11 cellular contexts compared by ENCODE assay signal in genomic region chr1:201466492-201466891, GRCh38. TPM values are rescaled to one million over a fixed set of nuclear protein-coding genes. Genes with fewer than 3 reads are reported as not detected.
A peak's percentile ranks its signal among the peaks of the same experiment; 100 is the strongest.
DNase-seq lines count a peak whose midpoint lies in the region; ATAC-seq, FAIRE-seq and TF ChIP-seq lines count a peak whose summit lies in the region.
"Had no signal": no experiment of that assay in that cellular context is flagged by ENCODE, and none has a peak within 500 bp of the region (broad histone marks: within the 10 kb centered on the region; RNA-seq: fewer than 3 reads in every experiment).

No MANE protein-coding gene starts in this region.

- H3K4me2 ChIP-seq in GM12878 (ENCODE audit: control insufficient read depth, insufficient read depth), result peak overlapping the region; percentile 50
- no peak overlapping the region for H3K4me2 ChIP-seq in neural progenitor cell

- no peak for ATAC-seq in GM12878
- ATAC-seq: stimulated activated memory B cell treated with anti-CD40 and anti-IgM and Interleukin-4, amounts not matched to agents 10 μg/mL and 1 μg/mL and 100 μg/mL, for 72 hours had no signal

- no peaks in the 10 kb centered on the region for H3K36me3 Mint-ChIP-seq in neural progenitor cell
- H3K36me3 Mint-ChIP-seq: stimulated activated memory B cell treated with anti-CD40 and anti-IgM and Interleukin-4, amounts not matched to agents 10 μg/mL and 1 μg/mL and 100 μg/mL, for 72 hours had no signal

- H3K4me3 ChIP-seq in HEK293 (ENCODE audit: low read depth, low read length) (peak overlapping the region; percentile 71), GM12878 (peak overlapping the region; percentile 96), kidney epithelial cell (ENCODE audit: low read depth, low read length) (peak overlapping the region; percentile 78), subcutaneous abdominal adipose tissue (ENCODE audit: low read depth in 1 of 5, low read length in 5 of 5) (peak overlapping the region; percentile 88 to 93 (median 91)), neural progenitor cell (no peak overlapping the region)

- SMC1A ChIA-PET in GM12878 (lab: Charles Lee; ENCODE audit: uncharacterized antibody, unreplicated experiment), result interaction anchor here (0.7 to 3.4 kb wide), 4 partner anchors 10 to 46 kb away, joined by 3 to 15 read pairs (median 4); no protein-coding TSS in a partner anchor

- no peaks in the 10 kb centered on the region for H3K9me3 Mint-ChIP-seq in neural progenitor cell
- H3K9me3 Mint-ChIP-seq: stimulated activated memory B cell treated with anti-CD40 and anti-IgM and Interleukin-4, amounts not matched to agents 10 μg/mL and 1 μg/mL and 100 μg/mL, for 72 hours had no signal

- no peak for TF ChIP-seq POLR2A in GM12878 (IDR thresholded peaks at IDR 0.05; ENCODE audit: low read depth, low read length)
- TF ChIP-seq POLR2A in GM12892 (IDR thresholded peaks at IDR 0.05; ENCODE audit: low read depth, low read length), result no peak

- no peak overlapping the region for H3K27ac Mint-ChIP-seq in neural progenitor cell
- H3K27ac Mint-ChIP-seq: stimulated activated memory B cell treated with anti-CD40 and anti-IgM and Interleukin-4, amounts not matched to agents 10 μg/mL and 1 μg/mL and 100 μg/mL, for 72 hours had no signal

- intact Hi-C loops in GM12878 (cut with micrococcal nuclease; ENCODE audit: unreplicated experiment), result no loop called here

- H3F3A ChIP-seq in neural progenitor cell (ENCODE audit: low read depth), result no peaks in the 10 kb centered on the region

- no peak for TF ChIP-seq CTCF in HEK293 (tag by site-specific recombination; IDR thresholded peaks at IDR 0.05)
- no peak for TF ChIP-seq CTCF in GM12878 (IDR thresholded peaks at IDR 0.05 in 2 of 3, conservative IDR thresholded peaks at IDR 0.05 in 1 of 3; ENCODE audit: control insufficient read depth in 2 of 3, extremely low read depth in 1 of 3, insufficient read depth in 1 of 3, low read depth in 3 of 3, low read length in 3 of 3)
- no peak for TF ChIP-seq CTCF in kidney epithelial cell (IDR thresholded peaks at IDR 0.05; ENCODE audit: insufficient read depth, low read length, poor library complexity, severe bottlenecking)
- no peak for TF ChIP-seq CTCF in neural progenitor cell (IDR thresholded peaks at IDR 0.05)

- H3K4me1 ChIP-seq in HEK293 (ENCODE audit: control insufficient read depth, insufficient read depth, low read length) (peaks cover 6% of the 10 kb centered on the region; the same call in 1 of the 2 replicates), GM12878 (ENCODE audit: control insufficient read depth, insufficient read depth, low read length) (peaks cover 11% of the 10 kb centered on the region), subcutaneous abdominal adipose tissue (ENCODE audit: control insufficient read depth in 5 of 5, insufficient read depth in 5 of 5, low read length in 5 of 5) (peaks cover 5 to 86% (median 65%) of the 10 kb centered on the region in 5 donors), neural progenitor cell (peaks cover 14% of the 10 kb centered on the region)

- CTCF ChIA-PET in HEK293 (lab: Yijun Ruan, JAX), result interaction anchor here (0.7 to 6.3 kb wide), 7 partner anchors 10 to 46 kb away, joined by 3 to 44 read pairs (median 6); no protein-coding TSS in a partner anchor
- CTCF ChIA-PET in GM12878 (lab: Yijun Ruan, JAX), result interaction anchor here (0.9 to 14.7 kb wide), 7 partner anchors 10 to 95 kb away, joined by 3 to 149 read pairs (median 5); no protein-coding TSS in a partner anchor

- H3K36me3 ChIP-seq in HEK293 (ENCODE audit: control insufficient read depth in 2 of 2, insufficient read depth in 1 of 2, low read length in 2 of 2) (peaks cover 3 to 40% of the 10 kb centered on the region in 2 experiments; a peak in 2 of 3 replicates), GM12878 (ENCODE audit: control insufficient read depth in 2 of 2, insufficient read depth in 2 of 2, low read length in 1 of 2) (peaks cover 4 to 6% of the 10 kb centered on the region in 2 experiments; a peak in 3 of 4 replicates), kidney epithelial cell (ENCODE audit: control insufficient read depth, insufficient read depth, low read length) (peaks cover 1% of the 10 kb centered on the region), subcutaneous abdominal adipose tissue (ENCODE audit: control insufficient read depth in 5 of 5, insufficient read depth in 5 of 5, low read length in 5 of 5) (peaks cover 0 to 22% (median 19%) of the 10 kb centered on the region in 5 donors), neural progenitor cell (no peaks in the 10 kb centered on the region)
- H3K36me3 ChIP-seq: neutrophil had no signal

- BruUV-seq in GM12878 (replicated peaks; lab: Mats Ljungman, UMichigan), result no TSS peak

- H3K9me3 ChIP-seq in HEK293 (ENCODE audit: control insufficient read depth, insufficient read depth, low read depth, low read length) (no peaks in the 10 kb centered on the region), GM12878 (replicated peaks; ENCODE audit: control insufficient read depth, insufficient read depth, low read length) (no peaks in the 10 kb centered on the region), subcutaneous abdominal adipose tissue (ENCODE audit: control insufficient read depth in 5 of 5, low read length in 5 of 5) (no peaks in the 10 kb centered on the region), neural progenitor cell (ENCODE audit: low read depth) (no peaks in the 10 kb centered on the region)
- H3K9me3 ChIP-seq: neutrophil had no signal

- RAD21 ChIA-PET in GM12878 (lab: Charles Lee; ENCODE audit: unreplicated experiment), result interaction anchor here (0.5 to 5.7 kb wide), 7 partner anchors 10 to 46 kb away, joined by 3 to 45 read pairs (median 3); no protein-coding TSS in a partner anchor

- peaks cover 44% of the 10 kb centered on the region for H3K27me3 Mint-ChIP-seq in neural progenitor cell (ENCODE audit: insufficient read depth, low read depth)

- H3K79me2 ChIP-seq in GM12878 (ENCODE audit: control insufficient read depth, insufficient read depth, low read length), result peaks cover 34% of the 10 kb centered on the region
- peaks cover 21% of the 10 kb centered on the region for H3K79me2 ChIP-seq in neural progenitor cell (ENCODE audit: low read depth)

- H4K20me1 ChIP-seq in GM12878 (ENCODE audit: control insufficient read depth, insufficient read depth), result no peaks in the 10 kb centered on the region
- peaks cover 17% of the 10 kb centered on the region for H4K20me1 ChIP-seq in neural progenitor cell (ENCODE audit: low read depth)

- no peak for TF ChIP-seq EP300 in GM12878 (IDR thresholded peaks at IDR 0.05; ENCODE audit: borderline replicate concordance in 1 of 2, control insufficient read depth in 1 of 2, low read depth in 2 of 2, low read length in 2 of 2)

- peak overlapping the region; percentile 20; the same call in 1 of the 2 replicates for H3K9ac ChIP-seq in GM12878 (ENCODE audit: control insufficient read depth, insufficient read depth, low read length)
- peak overlapping the region; percentile 79 to 96 (median 85) for H3K9ac ChIP-seq in subcutaneous abdominal adipose tissue (ENCODE audit: low read length in 5 of 5)
- no peak overlapping the region for H3K9ac ChIP-seq in neural progenitor cell

- no peak for TF ChIP-seq RAD21 in GM12878 (IDR thresholded peaks at IDR 0.05; ENCODE audit: insufficient read depth, low read depth, low read length)

- DNase-seq in GM12878 (ENCODE audit: low read depth, low spot score) (no peak), kidney epithelial cell (ENCODE audit: low read depth) (no peak), amygdala (lab: John Stamatoyannopoulos, UW) (no peak), GM12892 (ENCODE audit: insufficient read length) (no peak), NCI-H748 treated with DMSO at 0.1 percent for 48 hours (lab: John Stamatoyannopoulos, UW) (no peak), neural progenitor cell (ENCODE audit: low spot score) (no peak)
- DNase-seq: activated CD8-positive, alpha-beta memory T cell treated with anti-CD3 and anti-CD28 coated beads for 24 hours had no signal

- H3K4me3 Mint-ChIP-seq in neural progenitor cell, result no peak overlapping the region
- H3K4me3 Mint-ChIP-seq: stimulated activated memory B cell treated with anti-CD40 and anti-IgM and Interleukin-4, amounts not matched to agents 10 μg/mL and 1 μg/mL and 100 μg/mL, for 72 hours had no signal

- H3K27ac ChIP-seq in HEK293 (ENCODE audit: extremely low read depth, low read depth, low read length), result no peak overlapping the region
- no peak overlapping the region for H3K27ac ChIP-seq in GM12878 (ENCODE audit: control insufficient read depth, insufficient read depth)
- peak overlapping the region; percentile 96 for H3K27ac ChIP-seq in subcutaneous abdominal adipose tissue (ENCODE audit: low read depth, low read length)
- no peak overlapping the region for H3K27ac ChIP-seq in neural progenitor cell
- H3K27ac ChIP-seq: neutrophil had no signal

- no peaks in the 10 kb centered on the region for H3K27me3 ChIP-seq in GM12878 (replicated peaks in 1 of 2; ENCODE audit: control insufficient read depth in 2 of 2, insufficient read depth in 2 of 2, low read length in 1 of 2)
- H3K27me3 ChIP-seq in kidney epithelial cell (ENCODE audit: control insufficient read depth, insufficient read depth, low read length), result no peaks in the 10 kb centered on the region
- no peaks in the 10 kb centered on the region for H3K27me3 ChIP-seq in subcutaneous abdominal adipose tissue (ENCODE audit: control insufficient read depth in 5 of 5, insufficient read depth in 4 of 5, low read length in 5 of 5)
- H3K27me3 ChIP-seq in neural progenitor cell, result peaks cover 39% of the 10 kb centered on the region

- POLR2A ChIA-PET in HEK293 (lab: Yijun Ruan, JAX) (interaction anchor here (3.8 kb wide), 1 partner anchor 11 kb away, joined by 17 read pairs; no protein-coding TSS in a partner anchor), GM12878 (lab: Charles Lee) (interaction anchor here (0.5 to 4.5 kb wide), 4 partner anchors 9 to 23 kb away, joined by 3 to 33 read pairs (median 12); no protein-coding TSS in a partner anchor)

- WGBS in GM12878 (ENCODE audit: insufficient coverage, insufficient replicate concordance, low lambda C conversion rate, missing lambda C conversion rate), result 0% methylated on average over 3 of the region's 3 CpGs

- FAIRE-seq in GM12878 (lab: Jason Lieb, UNC) (no peak), GM12892 (lab: Jason Lieb, UNC) (no peak)

- in situ Hi-C loops in GM12878 (cut with MboI), result no loop called here

- peaks cover 18% of the 10 kb centered on the region for H3K4me1 Mint-ChIP-seq in neural progenitor cell
- H3K4me1 Mint-ChIP-seq: stimulated activated memory B cell treated with anti-CD40 and anti-IgM and Interleukin-4, amounts not matched to agents 10 μg/mL and 1 μg/mL and 100 μg/mL, for 72 hours had no signal

- H2AFZ ChIP-seq in GM12878 (ENCODE audit: control insufficient read depth, low read depth, low read length) (no peak overlapping the region), neural progenitor cell (replicated peaks) (no peak overlapping the region)

RNA-seq across cellular contexts. Expression of gene PHLDA3, which starts 2.5 kb away (rescaled TPM):
- 11.9 and 17.4 TPM in 2 replicates for total RNA-seq in GM12878 (2013; cell fraction: nucleolus; rRNA removed)
- total RNA-seq in GM12878 (2014; rRNA removed) (22.4 and 26.0 TPM in 2 replicates), GM12878 (2014; rRNA removed; fragmentation: Illumina TruSeq; extraction: Trizol) (6.4 and 7.7 TPM in 2 replicates), GM12878 (2021) (33.7 and 35.5 TPM in 2 replicates), kidney epithelial cell (130 and 132 TPM in 2 replicates), neural progenitor cell (ENCODE audit: low replicate concordance) (1.9 and 11.8 TPM in 2 replicates)
- polyA plus RNA-seq in GM12878 (2011; ENCODE audit: low read depth), result 4.3 TPM
- polyA plus RNA-seq in GM12878 (2011; rRNA removed) (8.9 and 17.5 TPM in 2 replicates), GM12878 (2014; fragmentation: Illumina TruSeq; extraction: Trizol) (2.5 and 5.5 TPM in 2 replicates), GM12878 (2014; fragmentation: Nextera tagmentation; extraction: Ambion mirVana) (1 to 10 TPM in 1 of 2 experiments, under 1 TPM in 1; 0.60 to 2.0 TPM), GM12878 (2014; rRNA removed) (27.9 and 38.4 TPM in 2 replicates), GM12878 (2016; fragmentation: Nextera tagmentation; extraction: Ambion mirVana) (10 to 100 TPM; 47.5 to 57.4 TPM)
- 17.5 and 43.7 TPM in 2 replicates for polyA plus RNA-seq in GM12878 (2011; cell fraction: cytosol; rRNA removed)
- 23.0 and 26.3 TPM in 2 replicates for polyA plus RNA-seq in GM12878 (2011; cell fraction: nucleus; rRNA removed)
- polyA plus RNA-seq in GM12878 (2012), result 12.6 and 18.7 TPM in 2 replicates
- 7.2 and 17.9 TPM in 2 replicates for polyA minus RNA-seq in GM12878 (2011; rRNA and poly(A)+ RNA removed)
- 10.9 and 11.1 TPM in 2 replicates for polyA minus RNA-seq in GM12878 (2011; cell fraction: cytosol; rRNA and poly(A)+ RNA removed)
- 10.3 and 19.7 TPM in 2 replicates for polyA minus RNA-seq in GM12878 (2011; cell fraction: nucleus; rRNA and poly(A)+ RNA removed)
- 5.7 TPM for polyA plus RNA-seq in GM12892 (2012; ENCODE audit: missing spikeins)

RNA-seq across cellular contexts. Expression of gene CSRP1, which starts 40.4 kb away (rescaled TPM):
- total RNA-seq in GM12878 (2013; cell fraction: nucleolus; rRNA removed), result 25.4 and 32.7 TPM in 2 replicates
- total RNA-seq in GM12878 (2014; rRNA removed), result 80.1 and 80.4 TPM in 2 replicates
- 61.2 and 63.3 TPM in 2 replicates for total RNA-seq in GM12878 (2014; rRNA removed; fragmentation: Illumina TruSeq; extraction: Trizol)
- 67.9 and 79.8 TPM in 2 replicates for total RNA-seq in GM12878 (2021)
- polyA plus RNA-seq in GM12878 (2011; ENCODE audit: low read depth), result 25.1 TPM
- polyA plus RNA-seq in GM12878 (2011; rRNA removed), result 50.2 and 81.0 TPM in 2 replicates
- polyA plus RNA-seq in GM12878 (2011; cell fraction: cytosol; rRNA removed), result 102 and 110 TPM in 2 replicates
- polyA plus RNA-seq in GM12878 (2011; cell fraction: nucleus; rRNA removed), result 68.4 and 89.9 TPM in 2 replicates
- polyA plus RNA-seq in GM12878 (2012), result 32.9 and 33.6 TPM in 2 replicates
- polyA plus RNA-seq in GM12878 (2014; fragmentation: Illumina TruSeq; extraction: Trizol), result 59.5 and 88.3 TPM in 2 replicates
- 10 to 100 TPM; 23.4 to 24.3 TPM for polyA plus RNA-seq in GM12878 (2014; fragmentation: Nextera tagmentation; extraction: Ambion mirVana)
- 80.8 and 93.4 TPM in 2 replicates for polyA plus RNA-seq in GM12878 (2014; rRNA removed)
- polyA plus RNA-seq in GM12878 (2016; fragmentation: Nextera tagmentation; extraction: Ambion mirVana), result 10 to 100 TPM; 94.4 to 99.2 TPM
- 56.0 and 75.4 TPM in 2 replicates for polyA minus RNA-seq in GM12878 (2011; rRNA and poly(A)+ RNA removed)
- 21.2 and 22.8 TPM in 2 replicates for polyA minus RNA-seq in GM12878 (2011; cell fraction: cytosol; rRNA and poly(A)+ RNA removed)
- 14.0 and 23.8 TPM in 2 replicates for polyA minus RNA-seq in GM12878 (2011; cell fraction: nucleus; rRNA and poly(A)+ RNA removed)
- 784 and 823 TPM in 2 replicates for total RNA-seq in kidney epithelial cell
- 35.2 TPM for polyA plus RNA-seq in GM12892 (2012; ENCODE audit: missing spikeins)
- total RNA-seq in neural progenitor cell (ENCODE audit: low replicate concordance), result 2.5 and 4.1 TPM in 2 replicates

RNA-seq across cellular contexts. Expression of gene TNNI1, which starts 45.0 kb away (rescaled TPM):
- 0.94 and 0.98 TPM in 2 replicates for total RNA-seq in GM12878 (2013; cell fraction: nucleolus; rRNA removed)
- under 0.01 TPM in 1 of 2 replicates, not detected in the other for total RNA-seq in GM12878 (2014; rRNA removed)
- total RNA-seq in GM12878 (2014; rRNA removed; fragmentation: Illumina TruSeq; extraction: Trizol), result 0.14 TPM in 1 of 2 replicates, not detected in the other
- total RNA-seq in GM12878 (2021), result not detected in 2 replicates
- not detected for polyA plus RNA-seq in GM12878 (2011; ENCODE audit: low read depth)
- polyA plus RNA-seq in GM12878 (2011; rRNA removed), result 0.41 and 0.50 TPM in 2 replicates
- 0.60 and 0.87 TPM in 2 replicates for polyA plus RNA-seq in GM12878 (2011; cell fraction: cytosol; rRNA removed)
- polyA plus RNA-seq in GM12878 (2011; cell fraction: nucleus; rRNA removed), result 0.48 and 1.0 TPM in 2 replicates
- 0.45 TPM in 1 of 2 replicates, not detected in the other for polyA plus RNA-seq in GM12878 (2012)
- polyA plus RNA-seq in GM12878 (2014; fragmentation: Illumina TruSeq; extraction: Trizol), result not detected in 2 replicates
- polyA plus RNA-seq in GM12878 (2014; fragmentation: Nextera tagmentation; extraction: Ambion mirVana), result under 1 TPM in 1 of 2 experiments, not detected in 1; 0.04 TPM
- polyA plus RNA-seq in GM12878 (2014; rRNA removed), result 0.39 TPM in 1 of 2 replicates, not detected in the other
- 1 to 10 TPM in 1 of 2 experiments, under 1 TPM in 1; 0.20 to 1.0 TPM for polyA plus RNA-seq in GM12878 (2016; fragmentation: Nextera tagmentation; extraction: Ambion mirVana)
- polyA minus RNA-seq in GM12878 (2011; rRNA and poly(A)+ RNA removed), result 0.44 and 0.67 TPM in 2 replicates
- polyA minus RNA-seq in GM12878 (2011; cell fraction: cytosol; rRNA and poly(A)+ RNA removed), result 0.13 TPM in 1 of 2 replicates, not detected in the other
- 0.60 and 0.67 TPM in 2 replicates for polyA minus RNA-seq in GM12878 (2011; cell fraction: nucleus; rRNA and poly(A)+ RNA removed)
- total RNA-seq in kidney epithelial cell, result not detected in 2 replicates
- polyA plus RNA-seq in GM12892 (2012; ENCODE audit: missing spikeins), result 0.40 TPM
- 0.43 and 1.3 TPM in 2 replicates for total RNA-seq in neural progenitor cell (ENCODE audit: low replicate concordance)
